ENCODE assay signal across 8 cellular contexts in genomic region chr18:11654736-11655604, GRCh38. TPM values are rescaled to one million over a fixed set of nuclear protein-coding genes. Genes with fewer than 3 reads are reported as not detected.
DNase-seq lines count a peak whose midpoint lies in the region; ATAC-seq and FAIRE-seq lines count a peak whose summit lies in the region.

No MANE protein-coding gene starts in this region.

- ATAC-seq in HG03196 (IDR thresholded peaks at IDR 0.05; ENCODE audit: unreplicated experiment) = no peak

- DNase-seq in NCI-H2107 (lab: John Stamatoyannopoulos, UW) (peak; percentile 0), NCI-H2107 treated with DMSO at 0.1 percent for 48 hours (lab: John Stamatoyannopoulos, UW; ENCODE audit: unreplicated experiment) (no peak), NCI-H2227 treated with DMSO at 0.1 percent for 48 hours (lab: John Stamatoyannopoulos, UW) (peak; percentile 2), frontal cortex (ENCODE audit: low spot score in 2 of 2) (peak; percentile 36 to 75), nucleus accumbens (lab: John Stamatoyannopoulos, UW) (peak in 37 of 56 donors; percentile 1 to 77 (median 26)), ureter (ENCODE audit: low spot score) (peak; percentile 60)
- peak; percentile 50 for DNase-seq in activated T-cell treated with anti-CD3 and anti-CD28 coated beads, Interleukin-2, amount 50 U/mL, for 1 hour

- FAIRE-seq in frontal cortex (lab: Jason Lieb, UNC) = no peak

RNA-seq across cellular contexts. Expression of gene GNAL, which starts 34.1 kb away (rescaled TPM):
- total RNA-seq in frontal cortex (92.9 TPM), ureter (19.4 TPM)

RNA-seq across cellular contexts. Expression of gene SLC35G4, which starts 45.6 kb away (rescaled TPM):
- not detected for total RNA-seq in frontal cortex
- total RNA-seq in ureter = not detected
